ENCODE assay signal across 8 cellular contexts in the genomic region with DNA sequence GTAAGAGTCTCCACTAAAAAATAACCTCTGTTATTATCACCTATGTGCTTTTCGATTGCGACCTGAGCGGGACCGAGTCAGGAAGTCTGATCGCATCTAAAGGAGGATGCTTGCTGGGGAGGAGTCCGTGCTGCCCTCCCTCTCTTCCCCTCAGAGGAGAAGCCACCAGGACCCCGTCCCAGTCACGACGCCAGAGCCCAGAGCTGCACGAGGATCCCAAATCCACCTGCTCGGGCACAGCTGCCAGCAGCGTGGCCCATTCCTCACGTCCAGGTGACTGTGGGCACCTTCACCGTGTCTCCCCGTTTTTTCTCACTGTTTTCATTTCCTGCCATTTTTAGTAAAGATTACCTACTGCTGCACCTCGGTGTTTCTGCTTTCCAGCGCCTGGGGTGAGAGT.
"Had no signal": no experiment of that assay in that cellular context is flagged by ENCODE, and none has a peak within 500 bp of the region (broad histone marks: within the 10 kb centered on the region; RNA-seq: fewer than 3 reads in every experiment).

No MANE protein-coding gene starts in this region.

- H3K4me3 ChIP-seq: GM23338, HAP-1 had no signal

- H3K4me1 Mint-ChIP-seq: GM23338, IgD-negative memory B cell had no signal

- H3K27ac ChIP-seq: HL-60 had no signal

- DNase-seq: HFFc6, KBM-7 had no signal

- H3K4me2 ChIP-seq: GM23338 had no signal

- H3K4me3 Mint-ChIP-seq: GM23338, HFFc6, IgD-negative memory B cell had no signal

- H3K9me3 ChIP-seq: HAP-1 had no signal

- H2AFZ ChIP-seq: GM23338 had no signal

- H3K27ac Mint-ChIP-seq: GM23338, HFFc6, IgD-negative memory B cell had no signal

- ATAC-seq: GM23338, HCT116, HepG2 had no signal

- H3K36me3 ChIP-seq: HAP-1 had no signal
